30 cellular contexts compared by ENCODE assay signal in genomic region chr12:70788774-70789173, GRCh38.
"Had no signal": no experiment of that assay in that cellular context is flagged by ENCODE, and none has a peak within 500 bp of the region (broad histone marks: within the 10 kb centered on the region; RNA-seq: fewer than 3 reads in every experiment).

No MANE protein-coding gene starts in this region.

- H3K4me1 ChIP-seq: left lung, lower lobe of right lung, pancreas, prostate gland, stomach, testis, thyroid gland, transverse colon, upper lobe of left lung, vagina had no signal

- H3K9me3 ChIP-seq: left lung, lower lobe of right lung, pancreas, prostate gland, stomach, testis, thyroid gland, transverse colon, upper lobe of left lung, vagina had no signal

- H3K4me1 Mint-ChIP-seq: immature natural killer cell; naive thymus-derived CD8-positive, alpha-beta T cell; neural crest cell; stimulated activated naive B cell treated with anti-CD40 and anti-IgM and Interleukin-4, amounts not matched to agents 10 μg/mL and 1 μg/mL and 100 μg/mL, for 72 hours had no signal

- H3K27me3 ChIP-seq: left lung, stomach, testis, thyroid gland, transverse colon, upper lobe of left lung, vagina had no signal

- H3K9me3 Mint-ChIP-seq: naive thymus-derived CD8-positive, alpha-beta T cell; nephron; neural crest cell; stimulated activated naive B cell treated with anti-CD40 and anti-IgM and Interleukin-4, amounts not matched to agents 10 μg/mL and 1 μg/mL and 100 μg/mL, for 72 hours had no signal

- ATAC-seq: left colon; left lung; lower lobe of right lung; naive thymus-derived CD8-positive, alpha-beta T cell; pancreas; right cardiac atrium; sciatic nerve; stimulated activated naive B cell treated with anti-CD40 and anti-IgM and Interleukin-4, amounts not matched to agents 10 μg/mL and 1 μg/mL and 100 μg/mL, for 72 hours; stimulated activated naive CD8-positive, alpha-beta T cell treated with anti-CD3 and anti-CD28 coated beads, Interleukin-15, Interleukin-2, amounts not matched to agents 100 U/mL and 50 U/mL, for 24 hours had no signal

- H3K27ac ChIP-seq: left lung, lower lobe of right lung, pancreas, prostate gland, skin epidermis, stomach, testis, thyroid gland, transverse colon, upper lobe of left lung, vagina had no signal

- H3K4me3 Mint-ChIP-seq: immature natural killer cell; naive thymus-derived CD8-positive, alpha-beta T cell; nephron; neural crest cell; stimulated activated naive B cell treated with anti-CD40 and anti-IgM and Interleukin-4, amounts not matched to agents 10 μg/mL and 1 μg/mL and 100 μg/mL, for 72 hours had no signal

- H3K36me3 ChIP-seq: left lung, lower lobe of right lung, pancreas, prostate gland, stomach, thyroid gland, transverse colon, upper lobe of left lung, vagina had no signal

- DNase-seq: immature natural killer cell; kidney; left colon; left lung; lower lobe of right lung; mammary epithelial cell; mesenchymal stem cell; naive thymus-derived CD8-positive, alpha-beta T cell; nucleus accumbens; pancreas; posterior cingulate gyrus; retina; right cardiac atrium; stimulated activated CD4-positive, alpha-beta T cell treated with anti-CD3 and anti-CD28 coated beads, Interleukin-12 subunit alpha, Interleukin-12 subunit beta, amount 100 ng/mL, for 4 hours; stimulated activated CD4-positive, alpha-beta T cell treated with anti-CD3 and anti-CD28 coated beads, Interleukin-15, amount 100 ng/mL, for 24 hours; stimulated activated CD4-positive, alpha-beta T cell treated with anti-CD3 and anti-CD28 coated beads, Interleukin-2, amount 100 ng/mL, for 24 hours; stimulated activated CD4-positive, alpha-beta T cell treated with anti-CD3 and anti-CD28 coated beads, Interleukin-4, amount 100 ng/mL, for 1 hour; stimulated activated naive B cell treated with anti-CD40 and anti-IgM and Interleukin-4, amounts not matched to agents 10 μg/mL and 1 μg/mL and 100 μg/mL, for 72 hours; stimulated activated naive CD8-positive, alpha-beta T cell treated with anti-CD3 and anti-CD28 coated beads, Interleukin-15, Interleukin-2, amounts not matched to agents 100 U/mL and 50 U/mL, for 24 hours; stomach; testis; thyroid gland; transverse colon; upper lobe of left lung had no signal

- H3K4me3 ChIP-seq: left lung, lower lobe of right lung, pancreas, prostate gland, skin epidermis, stomach, testis, thyroid gland, transverse colon, upper lobe of left lung, vagina had no signal

- H3K27me3 Mint-ChIP-seq: stimulated activated naive B cell treated with anti-CD40 and anti-IgM and Interleukin-4, amounts not matched to agents 10 μg/mL and 1 μg/mL and 100 μg/mL, for 72 hours had no signal

- H3K36me3 Mint-ChIP-seq: naive thymus-derived CD8-positive, alpha-beta T cell; stimulated activated naive B cell treated with anti-CD40 and anti-IgM and Interleukin-4, amounts not matched to agents 10 μg/mL and 1 μg/mL and 100 μg/mL, for 72 hours had no signal

- H3K27ac Mint-ChIP-seq: immature natural killer cell; naive thymus-derived CD8-positive, alpha-beta T cell; nephron; stimulated activated naive B cell treated with anti-CD40 and anti-IgM and Interleukin-4, amounts not matched to agents 10 μg/mL and 1 μg/mL and 100 μg/mL, for 72 hours had no signal
